Comparison of ENCODE assay signal across 27 cellular contexts in genomic region chr7:15855726-15856125, GRCh38.
DNase-seq lines count a peak whose midpoint lies in the region; ATAC-seq, FAIRE-seq and TF ChIP-seq lines count a peak whose summit lies in the region.
"Had no signal": no experiment of that assay in that cellular context is flagged by ENCODE, and none has a peak within 500 bp of the region (broad histone marks: within the 10 kb centered on the region; RNA-seq: fewer than 3 reads in every experiment).

No MANE protein-coding gene starts in this region.

- peak; percentile 61 to 71 for DNase-seq in Caco-2
- peak; percentile 30 for DNase-seq in HuH-7 (ENCODE audit: low spot score)
- DNase-seq in urothelium cell line (ENCODE audit: low spot score): no peak
- DNase-seq in activated naive CD8-positive, alpha-beta T cell treated with anti-CD3 and anti-CD28 coated beads, Interleukin-2, amount 50 U/mL, for 24 hours: no peak
- no peak for DNase-seq in dermis blood vessel endothelial cell
- DNase-seq: 8988T; ACHN; BE2C; NCI-H1092; NCI-H1436; NCI-H187; NCI-H2081 treated with DMSO at 0.1 percent for 48 hours; NCI-H2171; NCI-H345; NCI-H524; NCI-H82; NK-92 treated with Interleukin-12 subunit alpha and Interleukin-12 subunit beta, amount 100 ng/mL, for 24 hours; Right ventricle myocardium superior; RPMI8226 had no signal

- CTCF ChIA-PET in Caco-2 (lab: Charles Lee): interaction anchor here (0.7 to 1.0 kb wide), 3 partner anchors 34 to 214 kb away, joined by 3 to 4 read pairs (median 3); no protein-coding TSS in a partner anchor

- H3K9me3 ChIP-seq in Caco-2 (no peaks in the 10 kb centered on the region; the same call in 1 of the 2 replicates), mesodermal cell (ENCODE audit: control insufficient read depth, low read length) (no peaks in the 10 kb centered on the region)
- H3K9me3 ChIP-seq: BE2C, SJSA1 had no signal

- H3K36me3 ChIP-seq in Caco-2 (ENCODE audit: control insufficient read depth, insufficient read depth, low read length): no peaks in the 10 kb centered on the region; the same call in 1 of the 2 replicates
- H3K36me3 ChIP-seq in mesodermal cell (ENCODE audit: control insufficient read depth, insufficient read depth, low read length): no peaks in the 10 kb centered on the region
- H3K36me3 ChIP-seq: BE2C, SJSA1 had no signal

- H3K4me1 ChIP-seq in Caco-2 (peaks cover 38% of the 10 kb centered on the region), mesodermal cell (ENCODE audit: control insufficient read depth, insufficient read depth, low read length, poor library complexity, severe bottlenecking) (peaks cover 16% of the 10 kb centered on the region)
- H3K4me1 ChIP-seq: BE2C, SJSA1 had no signal

- intact Hi-C loops in Caco-2 (cut with micrococcal nuclease; ENCODE audit: unreplicated experiment): loop anchor here (1.0 kb wide), 3 partner anchors 16 to 90 kb away; no protein-coding TSS in a partner anchor

- no peaks in the 10 kb centered on the region for H3K27me3 ChIP-seq in Caco-2 (replicated peaks; ENCODE audit: control insufficient read depth, insufficient read depth, low read length)
- H3K27me3 ChIP-seq: BE2C, SJSA1 had no signal

- FAIRE-seq in urothelium cell line (lab: Jason Lieb, UNC): no peak
- FAIRE-seq: D721Med, GM18507, H54 had no signal

- H3K27me3 Mint-ChIP-seq in Caco-2 (ENCODE audit: insufficient read depth, unreplicated experiment) (no peaks in the 10 kb centered on the region), brain (no peaks in the 10 kb centered on the region)
- H3K27me3 Mint-ChIP-seq in activated naive CD8-positive, alpha-beta T cell treated with anti-CD3 and anti-CD28 coated beads, Interleukin-2, amount 50 U/mL, for 24 hours: no peaks in the 10 kb centered on the region

- peak overlapping the region; percentile 51 for H3K27ac ChIP-seq in mesodermal cell (ENCODE audit: low read depth, low read length, severe bottlenecking)
- H3K27ac ChIP-seq: SJSA1 had no signal

- no CpG with 5 or more reads among the region's 2 CpGs for WGBS in mesodermal cell (ENCODE audit: insufficient coverage in 2 of 2), 2 experiments

- no TSS peak for BruUV-seq in Caco-2 (replicated peaks; lab: Mats Ljungman, UMichigan)

- peaks cover 15% of the 10 kb centered on the region for H3K9me3 Mint-ChIP-seq in Caco-2 (ENCODE audit: unreplicated experiment)
- peaks cover 0 to 12% (median 3%) of the 10 kb centered on the region in 5 experiments for H3K9me3 Mint-ChIP-seq in brain
- H3K9me3 Mint-ChIP-seq in activated naive CD8-positive, alpha-beta T cell treated with anti-CD3 and anti-CD28 coated beads, Interleukin-2, amount 50 U/mL, for 24 hours: peaks cover 10% of the 10 kb centered on the region

- H3K4me3 ChIP-seq in Caco-2 (ENCODE audit: low read depth, low read length) (no peak overlapping the region), mesodermal cell (ENCODE audit: extremely low read depth, insufficient read depth, low read length, poor library complexity, severe bottlenecking) (no peak overlapping the region)
- H3K4me3 ChIP-seq: SJSA1 had no signal

- H3K27ac Mint-ChIP-seq in Caco-2 (ENCODE audit: unreplicated experiment) (peak overlapping the region; percentile 74), brain (peak overlapping the region in 3 of 5 experiments; percentile 23 to 68 (median 40))
- H3K27ac Mint-ChIP-seq in activated naive CD8-positive, alpha-beta T cell treated with anti-CD3 and anti-CD28 coated beads, Interleukin-2, amount 50 U/mL, for 24 hours: no peak overlapping the region
- H3K27ac Mint-ChIP-seq: CD14-positive monocyte had no signal

- TF ChIP-seq CTCF in Caco-2 (IDR thresholded peaks at IDR 0.05; ENCODE audit: insufficient read depth in 1 of 2, low read depth in 1 of 2, low read length in 1 of 2, severe bottlenecking in 1 of 2, unreplicated experiment in 1 of 2) (no peak), brain (conservative IDR thresholded peaks at IDR 0.05) (no peak)

- H3K4me1 Mint-ChIP-seq in Caco-2 (ENCODE audit: low read depth, unreplicated experiment) (peaks cover 45% of the 10 kb centered on the region), brain (peaks cover 25% of the 10 kb centered on the region)
- no peaks in the 10 kb centered on the region for H3K4me1 Mint-ChIP-seq in activated naive CD8-positive, alpha-beta T cell treated with anti-CD3 and anti-CD28 coated beads, Interleukin-2, amount 50 U/mL, for 24 hours
- H3K4me1 Mint-ChIP-seq: CD14-positive monocyte had no signal

- H3K4me3 Mint-ChIP-seq in Caco-2 (ENCODE audit: unreplicated experiment): peak overlapping the region; percentile 45
- H3K4me3 Mint-ChIP-seq in brain: peak overlapping the region in 1 of 5 experiments; percentile 26
- no peak overlapping the region for H3K4me3 Mint-ChIP-seq in activated naive CD8-positive, alpha-beta T cell treated with anti-CD3 and anti-CD28 coated beads, Interleukin-2, amount 50 U/mL, for 24 hours
- H3K4me3 Mint-ChIP-seq: CD14-positive monocyte had no signal

- H3K36me3 Mint-ChIP-seq in Caco-2 (ENCODE audit: insufficient read depth, unreplicated experiment) (no peaks in the 10 kb centered on the region), brain (no peaks in the 10 kb centered on the region)
- no peaks in the 10 kb centered on the region for H3K36me3 Mint-ChIP-seq in activated naive CD8-positive, alpha-beta T cell treated with anti-CD3 and anti-CD28 coated beads, Interleukin-2, amount 50 U/mL, for 24 hours (ENCODE audit: low read depth)
- H3K36me3 Mint-ChIP-seq: CD14-positive monocyte had no signal

- no peak for ATAC-seq in HG03159 (IDR thresholded peaks at IDR 0.05; ENCODE audit: unreplicated experiment)
- no peak for ATAC-seq in activated naive CD8-positive, alpha-beta T cell treated with anti-CD3 and anti-CD28 coated beads, Interleukin-2, amount 50 U/mL, for 24 hours

- POLR2A ChIA-PET in Caco-2 (lab: Charles Lee): no interaction called here

Comparison
In these comparisons a context has a peak if more than half of its experiments do, and no peak if none do; other contexts are left out.
1. DNase-seq: peak in Caco-2 (2 of 2) and HuH-7 (single experiment); none in urothelium cell line (single experiment), activated naive CD8-positive, alpha-beta T cell treated with anti-CD3 and anti-CD28 coated beads, Interleukin-2, amount 50 U/mL, for 24 hours (single experiment) and dermis blood vessel endothelial cell (single experiment).